Comparison of ENCODE assay signal across 10 cellular contexts in genomic region chr1:39387452-39387851, GRCh38.
DNase-seq lines count a peak whose midpoint lies in the region; ATAC-seq and TF ChIP-seq lines count a peak whose summit lies in the region.
"Had no signal": no experiment of that assay in that cellular context is flagged by ENCODE, and none has a peak within 500 bp of the region (broad histone marks: within the 10 kb centered on the region; RNA-seq: fewer than 3 reads in every experiment).

No MANE protein-coding gene starts in this region.

- peak overlapping the region; percentile 59 for H3K27ac ChIP-seq in osteoblast (ENCODE audit: low read depth, low read length)
- no peak overlapping the region for H3K27ac ChIP-seq in heart left ventricle
- H3K27ac ChIP-seq: lower lobe of right lung had no signal

- no peak for ATAC-seq in heart left ventricle
- ATAC-seq: lower lobe of right lung had no signal

- H3K4me3 ChIP-seq in osteoblast (ENCODE audit: insufficient read depth, low read length) (no peak overlapping the region), heart left ventricle (no peak overlapping the region)
- H3K4me3 ChIP-seq: lower lobe of right lung had no signal

- peaks cover 5% of the 10 kb centered on the region for H3K27me3 Mint-ChIP-seq in endothelial cell (ENCODE audit: unreplicated experiment)

- H3K36me3 ChIP-seq in osteoblast (ENCODE audit: insufficient read depth, low read length) (peaks cover 40% of the 10 kb centered on the region), heart left ventricle (peaks cover 0 to 82% (median 78%) of the 10 kb centered on the region in 9 donors)

- H3K36me3 Mint-ChIP-seq in endothelial cell (ENCODE audit: low read depth, unreplicated experiment): peaks cover 51% of the 10 kb centered on the region

- peaks cover 27% of the 10 kb centered on the region for H3K4me1 Mint-ChIP-seq in endothelial cell (ENCODE audit: unreplicated experiment)

- H3K27me3 ChIP-seq in osteoblast (ENCODE audit: insufficient read depth, low read length) (no peaks in the 10 kb centered on the region), heart left ventricle (no peaks in the 10 kb centered on the region)

- no peaks in the 10 kb centered on the region for H4K20me1 ChIP-seq in osteoblast (ENCODE audit: insufficient read depth, low read length)

- H2AFZ ChIP-seq in osteoblast (ENCODE audit: low read length): no peak overlapping the region

- H3K4me1 ChIP-seq in osteoblast (ENCODE audit: insufficient read depth, low read length) (peaks cover 32% of the 10 kb centered on the region), heart left ventricle (peaks cover 0 to 45% (median 24%) of the 10 kb centered on the region in 12 donors)

- TF ChIP-seq CTCF in endothelial cell (IDR thresholded peaks at IDR 0.05; ENCODE audit: unreplicated experiment) (no peak), osteoblast (IDR thresholded peaks at IDR 0.05; ENCODE audit: extremely low read depth, low read depth, low read length) (peak; percentile 60), heart left ventricle (IDR thresholded peaks at IDR 0.05) (no peak)

- WGBS in heart left ventricle, 4 donors: 88 to 96% (median 91%) methylated on average over 4 of the region's 4 CpGs

- H3K27ac Mint-ChIP-seq in endothelial cell (ENCODE audit: unreplicated experiment): peak overlapping the region; percentile 31

- H3K9me3 ChIP-seq in osteoblast (ENCODE audit: low read depth, low read length): no peaks in the 10 kb centered on the region
- no peaks in the 10 kb centered on the region for H3K9me3 ChIP-seq in heart left ventricle
- H3K9me3 ChIP-seq: lower lobe of right lung had no signal

- H3K4me2 ChIP-seq in osteoblast (ENCODE audit: insufficient read depth, low read length): peak overlapping the region; percentile 31

- no peaks in the 10 kb centered on the region for H3K9me3 Mint-ChIP-seq in endothelial cell (ENCODE audit: unreplicated experiment)

- intact Hi-C loops in heart left ventricle (cut with DNase I): no loop called here

- TF ChIP-seq POLR2A in heart left ventricle (IDR thresholded peaks at IDR 0.05): no peak

- DNase-seq in ELR (ENCODE audit: low read depth) (peak; percentile 95), NCI-H226 (peak; percentile 89), endothelial cell (ENCODE audit: low spot score) (no peak), osteoblast (ENCODE audit: insufficient read length, low spot score, missing footprints) (peak; percentile 83), heart left ventricle (no peak), NCI-H774 (lab: John Stamatoyannopoulos, UW) (no peak), NCI-H345 treated with DMSO at 0.1 percent for 48 hours (lab: John Stamatoyannopoulos, UW; ENCODE audit: unreplicated experiment) (no peak)
- DNase-seq in effector CD4-positive, alpha-beta T cell: no peak
- DNase-seq: lower lobe of right lung, NCI-H1436 had no signal

- H3K79me2 ChIP-seq in osteoblast (ENCODE audit: insufficient read depth, low read length): peaks cover 25% of the 10 kb centered on the region

- peak overlapping the region; percentile 73 for H3K4me3 Mint-ChIP-seq in endothelial cell (ENCODE audit: unreplicated experiment)

Comparison
In these comparisons a context has a peak if more than half of its experiments do, and no peak if none do; other contexts are left out.
1. DNase-seq: peak in ELR (single experiment), NCI-H226 (single experiment) and osteoblast (single experiment); none in endothelial cell (single experiment), effector CD4-positive, alpha-beta T cell (single experiment), heart left ventricle (0 of 5), NCI-H774 (single experiment) and NCI-H345 treated with DMSO at 0.1 percent for 48 hours (single experiment).